ENCODE assay signal across 1 cellular context in the genomic region with DNA sequence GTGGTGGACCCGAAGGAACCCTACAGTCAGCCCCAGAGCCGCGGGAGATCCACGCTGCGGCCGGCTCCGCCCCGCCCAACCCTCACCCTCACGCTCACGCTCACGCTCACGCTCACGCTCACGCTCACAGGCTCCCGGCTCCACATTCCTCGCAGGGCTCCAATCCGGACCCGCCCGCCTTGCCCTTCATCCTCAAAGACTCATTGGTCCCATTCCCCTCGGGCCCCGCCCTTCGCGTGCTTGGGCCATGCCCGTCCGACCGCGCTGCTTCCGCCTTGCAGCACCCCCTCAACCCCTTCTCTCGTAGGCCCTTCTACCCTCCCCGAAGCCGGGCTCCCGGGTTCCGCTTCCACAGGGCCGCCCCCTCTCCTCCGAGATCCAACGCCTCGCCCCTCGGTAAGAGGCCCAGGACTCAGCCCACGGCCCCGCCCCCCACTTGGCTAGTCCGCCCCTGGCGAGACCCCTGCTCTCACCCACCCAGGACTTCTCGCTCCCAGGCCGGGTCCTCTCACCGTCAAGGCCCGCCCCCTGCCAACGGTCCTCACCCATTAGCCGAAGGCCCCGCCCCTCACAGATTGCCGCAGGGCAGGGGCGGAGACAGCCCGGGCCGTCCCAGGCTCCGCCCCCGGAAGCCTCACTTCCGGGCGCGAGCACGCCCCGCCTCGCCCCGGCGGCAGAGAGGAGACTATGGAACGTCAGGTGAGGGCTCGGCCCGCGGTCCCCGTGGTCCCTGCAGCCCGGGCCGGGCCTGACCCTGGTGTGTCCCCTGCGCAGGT.
TF ChIP-seq lines count a peak whose summit lies in the region.

A gene (plus strand): TSS at position 637 of the 776 bp plus-strand sequence. CDS start 51 bp downstream, at position 688.

TF ChIP-seq in HEK293, 187 proteins besides CTCF, POLR2A, EP300 and RAD21 (continued from another document and continues in another):
- TF ChIP-seq, protein P1, sequence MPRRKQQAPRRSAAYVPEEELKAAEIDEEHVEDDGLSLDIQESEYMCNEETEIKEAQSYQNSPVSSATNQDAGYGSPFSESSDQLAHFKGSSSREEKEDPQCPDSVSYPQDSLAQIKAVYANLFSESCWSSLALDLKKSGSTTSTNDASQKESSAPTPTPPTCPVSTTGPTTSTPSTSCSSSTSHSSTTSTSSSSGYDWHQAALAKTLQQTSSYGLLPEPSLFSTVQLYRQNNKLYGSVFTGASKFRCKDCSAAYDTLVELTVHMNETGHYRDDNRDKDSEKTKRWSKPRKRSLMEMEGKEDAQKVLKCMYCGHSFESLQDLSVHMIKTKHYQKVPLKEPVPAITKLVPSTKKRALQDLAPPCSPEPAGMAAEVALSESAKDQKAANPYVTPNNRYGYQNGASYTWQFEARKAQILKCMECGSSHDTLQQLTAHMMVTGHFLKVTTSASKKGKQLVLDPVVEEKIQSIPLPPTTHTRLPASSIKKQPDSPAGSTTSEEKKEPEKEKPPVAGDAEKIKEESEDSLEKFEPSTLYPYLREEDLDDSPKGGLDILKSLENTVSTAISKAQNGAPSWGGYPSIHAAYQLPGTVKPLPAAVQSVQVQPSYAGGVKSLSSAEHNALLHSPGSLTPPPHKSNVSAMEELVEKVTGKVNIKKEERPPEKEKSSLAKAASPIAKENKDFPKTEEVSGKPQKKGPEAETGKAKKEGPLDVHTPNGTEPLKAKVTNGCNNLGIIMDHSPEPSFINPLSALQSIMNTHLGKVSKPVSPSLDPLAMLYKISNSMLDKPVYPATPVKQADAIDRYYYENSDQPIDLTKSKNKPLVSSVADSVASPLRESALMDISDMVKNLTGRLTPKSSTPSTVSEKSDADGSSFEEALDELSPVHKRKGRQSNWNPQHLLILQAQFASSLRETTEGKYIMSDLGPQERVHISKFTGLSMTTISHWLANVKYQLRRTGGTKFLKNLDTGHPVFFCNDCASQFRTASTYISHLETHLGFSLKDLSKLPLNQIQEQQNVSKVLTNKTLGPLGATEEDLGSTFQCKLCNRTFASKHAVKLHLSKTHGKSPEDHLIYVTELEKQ (tag by site-specific recombination; IDR thresholded peaks at IDR 0.05; ENCODE audit: borderline replicate concordance): no peak
- TF ChIP-seq MYNN (tag by site-specific recombination; IDR thresholded peaks at IDR 0.05; ENCODE audit: borderline replicate concordance): no peak
- no peak for TF ChIP-seq ZNF510 (tag by site-specific recombination; IDR thresholded peaks at IDR 0.05; ENCODE audit: insufficient replicate concordance)
- no peak for TF ChIP-seq ZNF837 (tag by site-specific recombination; IDR thresholded peaks at IDR 0.05)
- TF ChIP-seq BCL11A (tag by site-specific recombination; IDR thresholded peaks at IDR 0.05; ENCODE audit: low read depth): no peak
- TF ChIP-seq ZNF558 (tag by site-specific recombination; IDR thresholded peaks at IDR 0.05): no peak
- no peak for TF ChIP-seq ZNF677 (tag by site-specific recombination; IDR thresholded peaks at IDR 0.05)
- TF ChIP-seq ZNF785 (tag by site-specific recombination; IDR thresholded peaks at IDR 0.05): peak; percentile 79; the same call in 1 of the 2 replicates
- TF ChIP-seq FEZF1 (tag by site-specific recombination; IDR thresholded peaks at IDR 0.05): no peak
- no peak for TF ChIP-seq ZNF707 (tag by site-specific recombination; IDR thresholded peaks at IDR 0.05)
- 0 out of 2 replicates have a peak, but pooled peaks have one; percentile 2 for TF ChIP-seq ZNF146 (tag by site-specific recombination; IDR thresholded peaks at IDR 0.05)
- TF ChIP-seq ZXDB (tag by site-specific recombination; IDR thresholded peaks at IDR 0.05): peak; percentile 96
- TF ChIP-seq ZSCAN23 (tag by site-specific recombination; IDR thresholded peaks at IDR 0.05): no peak
- no peak for TF ChIP-seq ZNF211 (tag by site-specific recombination; IDR thresholded peaks at IDR 0.05; ENCODE audit: low read depth)
- TF ChIP-seq ZNF830 (tag by site-specific recombination; IDR thresholded peaks at IDR 0.05; ENCODE audit: low read depth): no peak
- TF ChIP-seq, protein P2, sequence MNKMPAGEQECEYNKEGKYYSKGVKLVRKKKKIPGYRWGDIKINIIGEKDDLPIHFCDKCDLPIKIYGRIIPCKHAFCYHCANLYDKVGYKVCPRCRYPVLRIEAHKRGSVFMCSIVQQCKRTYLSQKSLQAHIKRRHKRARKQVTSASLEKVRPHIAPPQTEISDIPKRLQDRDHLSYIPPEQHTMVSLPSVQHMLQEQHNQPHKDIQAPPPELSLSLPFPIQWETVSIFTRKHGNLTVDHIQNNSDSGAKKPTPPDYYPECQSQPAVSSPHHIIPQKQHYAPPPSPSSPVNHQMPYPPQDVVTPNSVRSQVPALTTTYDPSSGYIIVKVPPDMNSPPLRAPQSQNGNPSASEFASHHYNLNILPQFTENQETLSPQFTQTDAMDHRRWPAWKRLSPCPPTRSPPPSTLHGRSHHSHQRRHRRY (tag by site-specific recombination; IDR thresholded peaks at IDR 0.05): no peak
- TF ChIP-seq ZNF621 (tag by site-specific recombination; IDR thresholded peaks at IDR 0.05): no peak
- peak; percentile 76 for TF ChIP-seq GLIS1 (tag by site-specific recombination; IDR thresholded peaks at IDR 0.05)
- no peak for TF ChIP-seq ZBTB17 (tag by site-specific recombination; IDR thresholded peaks at IDR 0.05)
- peak; percentile 43 for TF ChIP-seq WT1 (tag by site-specific recombination; IDR thresholded peaks at IDR 0.05)
- TF ChIP-seq ZNF776 (tag by site-specific recombination; IDR thresholded peaks at IDR 0.05; ENCODE audit: borderline replicate concordance): no peak
- no peak for TF ChIP-seq ZNF311 (tag by site-specific recombination; IDR thresholded peaks at IDR 0.05; ENCODE audit: borderline replicate concordance)
- TF ChIP-seq KLF16 (tag by site-specific recombination; IDR thresholded peaks at IDR 0.05): peak; percentile 87
- TF ChIP-seq, protein P3, sequence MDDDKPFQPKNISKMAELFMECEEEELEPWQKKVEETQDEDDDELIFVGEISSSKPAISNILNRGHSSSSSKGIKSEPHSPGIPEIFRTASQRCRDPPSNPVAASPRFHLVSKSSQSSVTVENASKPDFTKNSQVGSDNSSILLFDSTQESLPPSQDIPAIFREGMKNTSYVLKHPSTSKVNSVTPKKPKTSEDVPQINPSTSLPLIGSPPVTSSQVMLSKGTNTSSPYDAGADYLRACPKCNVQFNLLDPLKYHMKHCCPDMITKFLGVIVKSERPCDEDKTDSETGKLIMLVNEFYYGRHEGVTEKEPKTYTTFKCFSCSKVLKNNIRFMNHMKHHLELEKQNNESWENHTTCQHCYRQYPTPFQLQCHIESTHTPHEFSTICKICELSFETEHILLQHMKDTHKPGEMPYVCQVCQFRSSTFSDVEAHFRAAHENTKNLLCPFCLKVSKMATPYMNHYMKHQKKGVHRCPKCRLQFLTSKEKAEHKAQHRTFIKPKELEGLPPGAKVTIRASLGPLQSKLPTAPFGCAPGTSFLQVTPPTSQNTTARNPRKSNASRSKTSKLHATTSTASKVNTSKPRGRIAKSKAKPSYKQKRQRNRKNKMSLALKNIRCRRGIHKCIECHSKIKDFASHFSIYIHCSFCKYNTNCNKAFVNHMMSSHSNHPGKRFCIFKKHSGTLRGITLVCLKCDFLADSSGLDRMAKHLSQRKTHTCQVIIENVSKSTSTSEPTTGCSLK (tag by site-specific recombination; IDR thresholded peaks at IDR 0.05): no peak
- no peak for TF ChIP-seq ZNF23 (tag by site-specific recombination; IDR thresholded peaks at IDR 0.05; ENCODE audit: borderline replicate concordance)
- no peak for TF ChIP-seq ZNF19 (tag by site-specific recombination; IDR thresholded peaks at IDR 0.05; ENCODE audit: low read depth)
- TF ChIP-seq, protein P4, sequence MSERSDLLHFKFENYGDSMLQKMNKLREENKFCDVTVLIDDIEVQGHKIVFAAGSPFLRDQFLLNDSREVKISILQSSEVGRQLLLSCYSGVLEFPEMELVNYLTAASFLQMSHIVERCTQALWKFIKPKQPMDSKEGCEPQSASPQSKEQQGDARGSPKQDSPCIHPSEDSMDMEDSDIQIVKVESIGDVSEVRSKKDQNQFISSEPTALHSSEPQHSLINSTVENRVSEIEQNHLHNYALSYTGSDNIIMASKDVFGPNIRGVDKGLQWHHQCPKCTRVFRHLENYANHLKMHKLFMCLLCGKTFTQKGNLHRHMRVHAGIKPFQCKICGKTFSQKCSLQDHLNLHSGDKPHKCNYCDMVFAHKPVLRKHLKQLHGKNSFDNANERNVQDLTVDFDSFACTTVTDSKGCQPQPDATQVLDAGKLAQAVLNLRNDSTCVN (tag by site-specific recombination; optimal IDR thresholded peaks at IDR 0.05): peak; percentile 82
- TF ChIP-seq ZNF112 (tag by site-specific recombination; IDR thresholded peaks at IDR 0.05): no peak
- TF ChIP-seq ZFHX2 (tag by site-specific recombination; conservative IDR thresholded peaks at IDR 0.05): peak; percentile 76
- TF ChIP-seq KLF8 (tag by site-specific recombination; IDR thresholded peaks at IDR 0.05): peak; percentile 83; the same call in 1 of the 2 replicates
- peak; percentile 98 for TF ChIP-seq GLIS2 (tag by site-specific recombination; IDR thresholded peaks at IDR 0.05)
- no peak for TF ChIP-seq ZNF223 (tag by site-specific recombination; IDR thresholded peaks at IDR 0.05)
- no peak for TF ChIP-seq ZNF670 (tag by site-specific recombination; IDR thresholded peaks at IDR 0.05; ENCODE audit: low read depth)
- TF ChIP-seq, protein P5, sequence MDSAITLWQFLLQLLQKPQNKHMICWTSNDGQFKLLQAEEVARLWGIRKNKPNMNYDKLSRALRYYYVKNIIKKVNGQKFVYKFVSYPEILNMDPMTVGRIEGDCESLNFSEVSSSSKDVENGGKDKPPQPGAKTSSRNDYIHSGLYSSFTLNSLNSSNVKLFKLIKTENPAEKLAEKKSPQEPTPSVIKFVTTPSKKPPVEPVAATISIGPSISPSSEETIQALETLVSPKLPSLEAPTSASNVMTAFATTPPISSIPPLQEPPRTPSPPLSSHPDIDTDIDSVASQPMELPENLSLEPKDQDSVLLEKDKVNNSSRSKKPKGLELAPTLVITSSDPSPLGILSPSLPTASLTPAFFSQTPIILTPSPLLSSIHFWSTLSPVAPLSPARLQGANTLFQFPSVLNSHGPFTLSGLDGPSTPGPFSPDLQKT (IDR thresholded peaks at IDR 0.05; ENCODE audit: borderline replicate concordance, low read depth, low read length): peak; percentile 81; the same call in 1 of the 2 replicates
- TF ChIP-seq ZNF404 (tag by site-specific recombination; IDR thresholded peaks at IDR 0.05): no peak
- TF ChIP-seq, protein P6, sequence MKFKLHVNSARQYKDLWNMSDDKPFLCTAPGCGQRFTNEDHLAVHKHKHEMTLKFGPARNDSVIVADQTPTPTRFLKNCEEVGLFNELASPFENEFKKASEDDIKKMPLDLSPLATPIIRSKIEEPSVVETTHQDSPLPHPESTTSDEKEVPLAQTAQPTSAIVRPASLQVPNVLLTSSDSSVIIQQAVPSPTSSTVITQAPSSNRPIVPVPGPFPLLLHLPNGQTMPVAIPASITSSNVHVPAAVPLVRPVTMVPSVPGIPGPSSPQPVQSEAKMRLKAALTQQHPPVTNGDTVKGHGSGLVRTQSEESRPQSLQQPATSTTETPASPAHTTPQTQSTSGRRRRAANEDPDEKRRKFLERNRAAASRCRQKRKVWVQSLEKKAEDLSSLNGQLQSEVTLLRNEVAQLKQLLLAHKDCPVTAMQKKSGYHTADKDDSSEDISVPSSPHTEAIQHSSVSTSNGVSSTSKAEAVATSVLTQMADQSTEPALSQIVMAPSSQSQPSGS (tag by site-specific recombination; IDR thresholded peaks at IDR 0.05; ENCODE audit: low read depth): no peak
- TF ChIP-seq, protein P7, sequence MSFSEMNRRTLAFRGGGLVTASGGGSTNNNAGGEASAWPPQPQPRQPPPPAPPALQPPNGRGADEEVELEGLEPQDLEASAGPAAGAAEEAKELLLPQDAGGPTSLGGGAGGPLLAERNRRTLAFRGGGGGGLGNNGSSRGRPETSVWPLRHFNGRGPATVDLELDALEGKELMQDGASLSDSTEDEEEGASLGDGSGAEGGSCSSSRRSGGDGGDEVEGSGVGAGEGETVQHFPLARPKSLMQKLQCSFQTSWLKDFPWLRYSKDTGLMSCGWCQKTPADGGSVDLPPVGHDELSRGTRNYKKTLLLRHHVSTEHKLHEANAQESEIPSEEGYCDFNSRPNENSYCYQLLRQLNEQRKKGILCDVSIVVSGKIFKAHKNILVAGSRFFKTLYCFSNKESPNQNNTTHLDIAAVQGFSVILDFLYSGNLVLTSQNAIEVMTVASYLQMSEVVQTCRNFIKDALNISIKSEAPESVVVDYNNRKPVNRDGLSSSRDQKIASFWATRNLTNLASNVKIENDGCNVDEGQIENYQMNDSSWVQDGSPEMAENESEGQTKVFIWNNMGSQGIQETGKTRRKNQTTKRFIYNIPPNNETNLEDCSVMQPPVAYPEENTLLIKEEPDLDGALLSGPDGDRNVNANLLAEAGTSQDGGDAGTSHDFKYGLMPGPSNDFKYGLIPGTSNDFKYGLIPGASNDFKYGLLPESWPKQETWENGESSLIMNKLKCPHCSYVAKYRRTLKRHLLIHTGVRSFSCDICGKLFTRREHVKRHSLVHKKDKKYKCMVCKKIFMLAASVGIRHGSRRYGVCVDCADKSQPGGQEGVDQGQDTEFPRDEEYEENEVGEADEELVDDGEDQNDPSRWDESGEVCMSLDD (tag by site-specific recombination; IDR thresholded peaks at IDR 0.05): peak; percentile 98
- no peak for TF ChIP-seq ZBTB48 (tag by site-specific recombination; IDR thresholded peaks at IDR 0.05)
- TF ChIP-seq, protein P8, sequence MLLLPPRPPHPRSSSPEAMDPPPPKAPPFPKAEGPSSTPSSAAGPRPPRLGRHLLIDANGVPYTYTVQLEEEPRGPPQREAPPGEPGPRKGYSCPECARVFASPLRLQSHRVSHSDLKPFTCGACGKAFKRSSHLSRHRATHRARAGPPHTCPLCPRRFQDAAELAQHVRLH (tag by site-specific recombination; IDR thresholded peaks at IDR 0.05): peak; percentile 90
- no peak for TF ChIP-seq REPIN1 (tag by site-specific recombination; IDR thresholded peaks at IDR 0.05; ENCODE audit: low read depth)
- TF ChIP-seq ZNF335 (tag by site-specific recombination; conservative IDR thresholded peaks at IDR 0.05): peak; percentile 86
- no peak for TF ChIP-seq ZNF624 (tag by site-specific recombination; IDR thresholded peaks at IDR 0.05)
- TF ChIP-seq SCRT2 (tag by site-specific recombination; IDR thresholded peaks at IDR 0.05): no peak
- no peak for TF ChIP-seq ZNF214 (tag by site-specific recombination; IDR thresholded peaks at IDR 0.05; ENCODE audit: borderline replicate concordance)
- TF ChIP-seq YY1 (tag by site-specific recombination; IDR thresholded peaks at IDR 0.05): no peak
- TF ChIP-seq ZNF658 (tag by site-specific recombination; IDR thresholded peaks at IDR 0.05): no peak
